ENCODE assay signal across 13 cellular contexts in the genomic region with DNA sequence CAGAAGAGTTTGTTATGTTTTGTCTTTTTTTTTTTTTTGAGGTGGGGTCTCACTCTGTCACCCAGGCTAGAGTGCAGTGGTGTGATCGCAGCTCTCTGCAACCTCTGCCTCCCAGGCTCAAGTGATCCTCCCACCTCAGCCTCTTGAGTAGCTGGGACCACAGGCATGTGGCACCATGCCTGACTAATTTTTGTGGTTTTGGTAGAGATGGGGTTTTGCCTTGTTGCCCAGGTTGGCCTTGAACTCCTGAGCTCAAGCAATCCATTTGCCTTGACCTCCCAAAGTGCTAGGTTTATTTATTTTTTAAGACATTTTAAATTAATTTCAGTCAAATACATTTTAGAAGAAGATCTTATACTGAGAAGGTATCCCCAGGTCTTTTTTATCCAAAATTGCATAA.
"Had no signal": no experiment of that assay in that cellular context is flagged by ENCODE, and none has a peak within 500 bp of the region (broad histone marks: within the 10 kb centered on the region; RNA-seq: fewer than 3 reads in every experiment).

No MANE protein-coding gene starts in this region.

- FAIRE-seq: bronchial epithelial cell, endothelial cell of umbilical vein, keratinocyte had no signal

- H3K4me3 Mint-ChIP-seq: neural crest cell had no signal

- H3K27ac Mint-ChIP-seq: activated T-helper 2 cell treated with anti-CD3 and anti-CD28 coated beads, Interferon-gamma antibody, Interleukin-2, Interleukin-4, amounts not matched to agents 10 μg/mL and 5 μg/mL and 100 μg/mL, durations not matched to agents 14 hours and 24 hours and 36 hours had no signal

- H3K27me3 ChIP-seq: gastrocnemius medialis, suprapubic skin had no signal

- H3K4me3 ChIP-seq: coronary artery, gastrocnemius medialis, suprapubic skin had no signal

- ATAC-seq: gastrocnemius medialis; stimulated activated naive CD8-positive, alpha-beta T cell treated with anti-CD3 and anti-CD28 coated beads, Interleukin-15, Interleukin-2, amounts not matched to agents 100 U/mL and 50 U/mL, for 24 hours had no signal

- H3K36me3 ChIP-seq: gastrocnemius medialis, suprapubic skin had no signal

- H3K4me1 ChIP-seq: gastrocnemius medialis, suprapubic skin had no signal

- H3K27ac ChIP-seq: coronary artery, gastrocnemius medialis, suprapubic skin had no signal

- H3K9me3 ChIP-seq: gastrocnemius medialis, suprapubic skin had no signal

- DNase-seq: activated naive CD4-positive, alpha-beta T cell treated with anti-CD3 and anti-CD28 coated beads, Interleukin-2, amount 50 U/mL, for 16 hours; amniotic stem cell; effector CD4-positive, alpha-beta T cell; gastrocnemius medialis; stimulated activated CD4-positive, alpha-beta T cell treated with anti-CD3 and anti-CD28 coated beads, Interleukin-2, amount 100 ng/mL, for 48 hours; stimulated activated naive CD8-positive, alpha-beta T cell treated with anti-CD3 and anti-CD28 coated beads, Interleukin-15, Interleukin-2, amounts not matched to agents 100 U/mL and 50 U/mL, for 24 hours had no signal

- H3K9me3 Mint-ChIP-seq: activated T-helper 2 cell treated with anti-CD3 and anti-CD28 coated beads, Interferon-gamma antibody, Interleukin-2, Interleukin-4, amounts not matched to agents 10 μg/mL and 5 μg/mL and 100 μg/mL, durations not matched to agents 14 hours and 24 hours and 36 hours had no signal

- H3K4me1 Mint-ChIP-seq: neural crest cell had no signal
